12 cellular contexts compared by ENCODE assay signal in the genomic region with DNA sequence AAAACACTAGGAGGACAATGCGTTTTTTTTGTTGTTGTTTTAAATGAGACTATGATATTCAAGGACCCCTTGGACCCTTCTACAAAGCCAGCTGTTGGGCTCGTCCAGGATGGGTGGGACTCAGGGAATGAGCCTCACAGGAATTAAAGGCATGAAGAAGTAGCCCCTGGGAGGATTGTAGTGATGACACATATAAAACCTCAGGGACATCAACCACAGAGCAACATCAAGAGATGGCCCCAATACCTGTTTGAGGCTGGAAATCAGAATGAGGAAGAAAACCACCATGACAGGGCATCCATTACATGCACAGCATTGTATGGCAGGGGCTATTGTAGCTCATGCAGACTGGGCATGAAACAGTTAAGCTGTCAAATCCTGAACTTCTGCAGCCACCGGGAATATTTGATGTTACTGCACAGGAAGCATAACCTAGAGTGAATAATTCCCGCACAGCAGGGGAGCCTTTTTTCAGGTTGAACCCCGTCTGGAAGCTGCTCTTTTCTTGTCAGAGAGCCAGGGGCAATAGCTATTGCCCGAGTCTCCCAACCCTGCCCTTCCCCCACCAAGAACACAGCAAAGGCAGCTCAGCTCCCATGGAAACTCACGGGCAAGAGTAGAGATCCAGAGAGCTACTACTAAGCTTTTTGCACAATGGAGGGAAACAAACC.
DNase-seq lines count a peak whose midpoint lies in the region; ATAC-seq and TF ChIP-seq lines count a peak whose summit lies in the region.
"Had no signal": no experiment of that assay in that cellular context is flagged by ENCODE, and none has a peak within 500 bp of the region (broad histone marks: within the 10 kb centered on the region; RNA-seq: fewer than 3 reads in every experiment).

No MANE protein-coding gene starts in this region.

- H3K27me3 Mint-ChIP-seq in nephron (ENCODE audit: low read depth), result peaks cover 3% of the 10 kb centered on the region
- H3K27me3 Mint-ChIP-seq: activated CD4-positive, alpha-beta memory T cell treated with anti-CD3 and anti-CD28 coated beads for 36 hours had no signal

- TF ChIP-seq CTCF in nephron (IDR thresholded peaks at IDR 0.05; ENCODE audit: unreplicated experiment in 3 of 3), result no peak

- peaks cover 20% of the 10 kb centered on the region for H3K4me1 Mint-ChIP-seq in nephron

- peaks cover 4% of the 10 kb centered on the region for H3K36me3 Mint-ChIP-seq in nephron (ENCODE audit: low read depth)

- DNase-seq in ELF-1 (ENCODE audit: low read depth, low spot score), result peak; percentile 71
- DNase-seq in NCI-H2227 (lab: John Stamatoyannopoulos, UW; ENCODE audit: unreplicated experiment), result peak; percentile 88
- DNase-seq in brain pericyte (ENCODE audit: low read depth, low spot score), result peak; percentile 55
- no peak for DNase-seq in Kasumi-1 (lab: John Stamatoyannopoulos, UW)
- no peak for DNase-seq in 8988T
- DNase-seq: activated CD4-positive, alpha-beta memory T cell treated with anti-CD3 and anti-CD28 coated beads for 36 hours; DMS79; heart left ventricle had no signal

- H3K4me3 Mint-ChIP-seq in nephron, result peak overlapping the region; percentile 19 to 25 (median 24)
- H3K4me3 Mint-ChIP-seq: activated CD4-positive, alpha-beta memory T cell treated with anti-CD3 and anti-CD28 coated beads for 36 hours had no signal

- peaks cover 20% of the 10 kb centered on the region for H3K9me3 Mint-ChIP-seq in nephron

- H3K27ac Mint-ChIP-seq in nephron, result peak overlapping the region; percentile 61 to 79 (median 70)
- H3K27ac Mint-ChIP-seq: activated CD4-positive, alpha-beta memory T cell treated with anti-CD3 and anti-CD28 coated beads for 36 hours had no signal

- ATAC-seq in HG03025 (IDR thresholded peaks at IDR 0.05; ENCODE audit: low FRiP score, unreplicated experiment) (no peak), HG02840 (IDR thresholded peaks at IDR 0.05; ENCODE audit: low FRiP score, unreplicated experiment) (no peak)
- ATAC-seq: K562 had no signal

Comparison
In these comparisons a context has a peak if more than half of its experiments do, and no peak if none do; other contexts are left out.
1. DNase-seq: peak in ELF-1 (single experiment), NCI-H2227 (single experiment) and brain pericyte (single experiment); none in Kasumi-1 (0 of 2) and 8988T (single experiment).